Comparison of ENCODE assay signal across 27 cellular contexts in genomic region chr1:241738710-241739109, GRCh38.
"Had no signal": no experiment of that assay in that cellular context is flagged by ENCODE, and none has a peak within 500 bp of the region (broad histone marks: within the 10 kb centered on the region; RNA-seq: fewer than 3 reads in every experiment).

No MANE protein-coding gene starts in this region.

- H3K4me1 ChIP-seq: SJSA1 had no signal

- H3K4me3 ChIP-seq: K562, MG63, PC-9, SJSA1 had no signal

- H3K9me3 ChIP-seq: MG63, SJSA1, SK-N-SH had no signal

- ATAC-seq: K562, Panc1 had no signal

- DNase-seq: Kasumi-1, KG1, MG63, NCI-H1048, NCI-H1105, NCI-H1417 treated with DMSO at 0.1 percent for 48 hours, NCI-H1694 treated with DMSO at 0.1 percent for 48 hours, NCI-H187 treated with DMSO at 0.1 percent for 48 hours, NCI-H2029, NCI-H2081, NCI-H2171 treated with DMSO at 0.1 percent for 48 hours, NCI-H2227 treated with DMSO at 0.1 percent for 48 hours, NCI-H345, NCI-H446, NCI-H510A treated with DMSO at 0.1 percent for 48 hours, NCI-H524 treated with DMSO at 0.1 percent for 48 hours, NCI-H526 treated with DMSO at 0.1 percent for 48 hours, NCI-H774, PC-9, Right ventricle myocardium superior, SHP77 treated with DMSO at 0.1 percent for 48 hours, SK-N-SH, SW 1271, T-helper 1 cell had no signal

- H3K27ac ChIP-seq: PC-9, SJSA1 had no signal

- H3K36me3 ChIP-seq: MG63, SJSA1 had no signal
